13 cellular contexts compared by ENCODE assay signal in the genomic region with DNA sequence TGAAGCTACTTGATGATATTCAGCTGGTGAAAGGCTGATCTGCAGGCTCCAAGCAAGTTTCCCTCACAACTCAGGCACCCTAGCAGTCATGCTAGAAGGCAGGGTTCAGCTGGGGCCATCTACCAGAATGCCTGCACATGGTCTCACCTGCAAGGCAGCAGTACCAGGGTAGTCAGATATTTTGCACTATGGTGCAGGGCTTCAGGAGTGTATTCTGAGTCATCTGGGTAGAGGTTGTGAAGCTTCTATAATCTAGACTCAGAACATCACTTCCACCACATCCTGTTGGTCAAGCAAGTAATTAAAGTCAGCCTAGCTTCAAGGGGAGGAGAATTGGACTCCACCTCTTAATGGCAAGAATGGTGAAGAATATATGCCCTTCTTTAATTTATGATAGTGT.
DNase-seq lines count a peak whose midpoint lies in the region; ATAC-seq and TF ChIP-seq lines count a peak whose summit lies in the region.
"Had no signal": no experiment of that assay in that cellular context is flagged by ENCODE, and none has a peak within 500 bp of the region (broad histone marks: within the 10 kb centered on the region; RNA-seq: fewer than 3 reads in every experiment).

No MANE protein-coding gene starts in this region.

- no peak for TF ChIP-seq CTCF in psoas muscle (IDR thresholded peaks at IDR 0.05)

- DNase-seq in NCI-H510A treated with DMSO at 0.1 percent for 48 hours (lab: John Stamatoyannopoulos, UW) (no peak), NCI-H446 (lab: John Stamatoyannopoulos, UW) (no peak), anterior cingulate cortex (lab: John Stamatoyannopoulos, UW) (no peak), psoas muscle (no peak)
- DNase-seq: activated CD4-positive, alpha-beta T cell treated with anti-CD3 and anti-CD28 coated beads, Interleukin-2, amount 50 U/mL, for 1 hour; activated gamma-delta T cell treated with Interleukin-2 at 50 U/mL for 16 hours; caudate nucleus; KG1; NCI-H2081 treated with DMSO at 0.1 percent for 48 hours had no signal

- intact Hi-C loops in psoas muscle (cut with DNase I): no loop called here

- no peaks in the 10 kb centered on the region for H3K36me3 ChIP-seq in psoas muscle (ENCODE audit: insufficient read depth in 1 of 2, low read depth in 1 of 2)

- no peaks in the 10 kb centered on the region for H3K27me3 ChIP-seq in psoas muscle (ENCODE audit: insufficient read depth in 3 of 3, low read length in 2 of 3)

- H3K27ac ChIP-seq in psoas muscle: no peak overlapping the region

- H3K9me3 ChIP-seq in psoas muscle: no peaks in the 10 kb centered on the region

- ATAC-seq in GM18502 (IDR thresholded peaks at IDR 0.05; ENCODE audit: poor library complexity, unreplicated experiment) (peak; percentile 86), GM19438 (IDR thresholded peaks at IDR 0.05; ENCODE audit: low read depth, unreplicated experiment) (peak; percentile 97), HG02840 (IDR thresholded peaks at IDR 0.05; ENCODE audit: low FRiP score, unreplicated experiment) (peak; percentile 83), HG03460 (IDR thresholded peaks at IDR 0.05; ENCODE audit: unreplicated experiment) (peak; percentile 96), psoas muscle (no peak)

- H3K4me1 ChIP-seq in psoas muscle: no peaks in the 10 kb centered on the region

- H3K4me3 ChIP-seq in psoas muscle: no peak overlapping the region

Comparison
In these comparisons a context has a peak if more than half of its experiments do, and no peak if none do; other contexts are left out.
1. ATAC-seq: peak in GM18502 (single experiment), GM19438 (single experiment), HG02840 (single experiment) and HG03460 (single experiment); none in psoas muscle (0 of 4).